In the genomic region with DNA sequence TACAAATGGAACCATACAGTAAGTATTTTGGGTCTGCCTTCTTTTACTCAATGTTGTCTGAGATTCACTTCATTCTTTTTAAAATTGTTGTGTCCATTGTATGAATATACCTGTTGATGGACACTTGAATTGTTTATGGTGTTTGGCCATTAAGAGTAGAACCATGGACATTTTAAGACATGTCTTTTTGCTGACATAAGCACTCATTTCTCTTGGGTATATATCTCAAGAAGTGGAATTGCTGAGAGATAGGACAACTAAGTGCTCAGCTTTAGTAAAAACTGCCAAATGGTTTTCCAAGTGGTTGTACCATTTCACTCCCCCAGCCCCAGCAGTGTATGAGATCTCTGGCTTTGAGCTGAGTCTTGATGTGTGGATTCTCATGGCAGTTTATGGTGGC, we compare ENCODE assay signal across 26 cellular contexts. TPM values are rescaled to one million over a fixed set of nuclear protein-coding genes. Genes with fewer than 3 reads are reported as not detected.
DNase-seq lines count a peak whose midpoint lies in the region; ATAC-seq, FAIRE-seq and TF ChIP-seq lines count a peak whose summit lies in the region.
"Had no signal": no experiment of that assay in that cellular context is flagged by ENCODE, and none has a peak within 500 bp of the region (broad histone marks: within the 10 kb centered on the region; RNA-seq: fewer than 3 reads in every experiment).

No MANE protein-coding gene starts in this region.

- no peaks in the 10 kb centered on the region for H3K4me1 ChIP-seq in HepG2 (ENCODE audit: insufficient read depth, low read length)
- H3K4me1 ChIP-seq in right lobe of liver = peaks cover 0 to 25% (median 12%) of the 10 kb centered on the region in 4 donors
- peaks cover 64% of the 10 kb centered on the region for H3K4me1 ChIP-seq in Karpas-422 (ENCODE audit: low read length)
- H3K4me1 ChIP-seq: BE2C, BLaER1 had no signal

- H3K4me3 Mint-ChIP-seq in activated CD4-positive, alpha-beta memory T cell treated with anti-CD3 and anti-CD28 coated beads, Interleukin-2, amount 10 ng/mL, durations not matched to agents 7 days and 5 days = no peak overlapping the region
- H3K4me3 Mint-ChIP-seq: CD14-positive monocyte; CD4-positive, alpha-beta memory T cell; CD4-positive, CD25-positive, alpha-beta regulatory T cell; CD8-positive, alpha-beta memory T cell had no signal

- ATAC-seq in HepG2 (no peak), right lobe of liver (no peak)
- ATAC-seq: GM12878 had no signal

- peaks cover 12% of the 10 kb centered on the region for H3K9me3 Mint-ChIP-seq in activated CD4-positive, alpha-beta memory T cell treated with anti-CD3 and anti-CD28 coated beads, Interleukin-2, amount 10 ng/mL, durations not matched to agents 7 days and 5 days

- intact Hi-C loops in HepG2 (cut with micrococcal nuclease; ENCODE audit: unreplicated experiment) = no loop called here
- intact Hi-C loops in right lobe of liver (cut with DNase I) = no loop called here

- H3K27ac Mint-ChIP-seq in activated CD4-positive, alpha-beta memory T cell treated with anti-CD3 and anti-CD28 coated beads, Interleukin-2, amount 10 ng/mL, durations not matched to agents 7 days and 5 days = no peak overlapping the region
- H3K27ac Mint-ChIP-seq: CD14-positive monocyte had no signal

- TF ChIP-seq RAD21 in HepG2 (CRISPR knock-in tag; IDR thresholded peaks at IDR 0.05) = no peak

- TF ChIP-seq CTCF in HepG2 (CRISPR knock-in tag; IDR thresholded peaks at IDR 0.05) (no peak), right lobe of liver (IDR thresholded peaks at IDR 0.05) (no peak)

- peaks cover 4 to 13% of the 10 kb centered on the region in 2 experiments; a peak in 3 of 5 replicates for H3K36me3 ChIP-seq in HepG2 (replicated peaks in 1 of 2; ENCODE audit: control insufficient read depth in 1 of 2, insufficient read depth in 2 of 2, low read length in 2 of 2)
- peaks cover 0 to 7% (median 2%) of the 10 kb centered on the region in 4 donors for H3K36me3 ChIP-seq in right lobe of liver
- H3K36me3 ChIP-seq in Karpas-422 (ENCODE audit: insufficient read depth, low read length) = peaks cover 47% of the 10 kb centered on the region
- H3K36me3 ChIP-seq: BE2C had no signal

- H4K20me1 ChIP-seq in HepG2 (ENCODE audit: insufficient read depth, low read length) (no peaks in the 10 kb centered on the region), Karpas-422 (ENCODE audit: insufficient read depth, low read depth, low read length) (peaks cover 4% of the 10 kb centered on the region; the same call in 1 of the 2 replicates)
- H4K20me1 ChIP-seq: BLaER1 had no signal

- H3K79me2 ChIP-seq in HepG2 (ENCODE audit: insufficient read depth, low read length) (no peaks in the 10 kb centered on the region), Karpas-422 (ENCODE audit: low read length) (peaks cover 26% of the 10 kb centered on the region)

- H3K4me3 ChIP-seq in HepG2 (replicated peaks in 1 of 3; ENCODE audit: insufficient read depth in 1 of 3, low read depth in 2 of 3, low read length in 3 of 3) (no peak overlapping the region), right lobe of liver (no peak overlapping the region), Karpas-422 (ENCODE audit: low read length) (no peak overlapping the region)
- H3K4me3 ChIP-seq: BLaER1, GM12878 had no signal

- H3K4me1 Mint-ChIP-seq in activated CD4-positive, alpha-beta memory T cell treated with anti-CD3 and anti-CD28 coated beads, Interleukin-2, amount 10 ng/mL, durations not matched to agents 7 days and 5 days = peaks cover 3% of the 10 kb centered on the region
- H3K4me1 Mint-ChIP-seq: CD14-positive monocyte; CD4-positive, CD25-positive, alpha-beta regulatory T cell; CD8-positive, alpha-beta memory T cell had no signal

- no peaks in the 10 kb centered on the region for H3K27me3 ChIP-seq in HepG2 (ENCODE audit: control insufficient read depth in 1 of 2, insufficient read depth in 2 of 2, low read length in 2 of 2)
- H3K27me3 ChIP-seq in right lobe of liver = no peaks in the 10 kb centered on the region
- H3K27me3 ChIP-seq in Karpas-422 (ENCODE audit: low read length) = no peaks in the 10 kb centered on the region
- H3K27me3 ChIP-seq: BE2C, BLaER1 had no signal

- no peak overlapping the region for H3K27ac ChIP-seq in HepG2 (ENCODE audit: extremely low read length, insufficient read depth, low read length)
- no peak overlapping the region for H3K27ac ChIP-seq in right lobe of liver
- H3K27ac ChIP-seq in Karpas-422 (ENCODE audit: low read length) = peak overlapping the region; percentile 96
- H3K27ac ChIP-seq: 22Rv1, BLaER1 had no signal

- CTCF ChIA-PET in HepG2 (lab: Yijun Ruan, JAX; ENCODE audit: low intra/inter-chr PET ratio, low total read pairs) = no interaction called here
- CTCF ChIA-PET in activated CD4-positive, alpha-beta memory T cell treated with anti-CD3 and anti-CD28 coated beads, Interleukin-2, amount 10 ng/mL, durations not matched to agents 7 days and 5 days (lab: Charles Lee) = no interaction called here

- peaks cover 27% of the 10 kb centered on the region for H3K36me3 Mint-ChIP-seq in activated CD4-positive, alpha-beta memory T cell treated with anti-CD3 and anti-CD28 coated beads, Interleukin-2, amount 10 ng/mL, durations not matched to agents 7 days and 5 days (ENCODE audit: low read depth)

- POLR2A ChIA-PET in HepG2 (lab: Yijun Ruan, JAX) = no interaction called here
- POLR2A ChIA-PET in activated CD4-positive, alpha-beta memory T cell treated with anti-CD3 and anti-CD28 coated beads, Interleukin-2, amount 10 ng/mL, durations not matched to agents 7 days and 5 days (lab: Charles Lee) = no interaction called here

- H3K9ac ChIP-seq in HepG2 (ENCODE audit: insufficient read depth, low read depth, low read length) = no peak overlapping the region
- no peak overlapping the region for H3K9ac ChIP-seq in Karpas-422 (ENCODE audit: low read length)
- H3K9ac ChIP-seq: BLaER1 had no signal

- no peaks in the 10 kb centered on the region for H3K9me2 ChIP-seq in Karpas-422 (replicated peaks; ENCODE audit: insufficient read depth, low read length)

- H3K4me2 ChIP-seq in HepG2 (ENCODE audit: low read depth, low read length) = no peak overlapping the region
- no peak overlapping the region for H3K4me2 ChIP-seq in Karpas-422 (ENCODE audit: low read depth, low read length, poor library complexity, severe bottlenecking)
- H3K4me2 ChIP-seq: BLaER1 had no signal

- FAIRE-seq in HepG2 (lab: Jason Lieb, UNC) = no peak
- peak; percentile 61 for FAIRE-seq in urothelium cell line (lab: Jason Lieb, UNC)
- FAIRE-seq: GM12878, GM12892, GM18507 had no signal

- TF ChIP-seq POLR2A in HepG2 (IDR thresholded peaks at IDR 0.05; ENCODE audit: insufficient read depth in 1 of 2, low read depth in 2 of 2, low read length in 2 of 2) (no peak), right lobe of liver (IDR thresholded peaks at IDR 0.05) (no peak)

- H2AFZ ChIP-seq in HepG2 (ENCODE audit: low read length) (no peak overlapping the region), Karpas-422 (ENCODE audit: low read length) (no peak overlapping the region)

- TF ChIP-seq EP300 in HepG2 (IDR thresholded peaks at IDR 0.05; ENCODE audit: low read depth in 2 of 2, low read length in 2 of 2) (no peak), HepG2 (CRISPR knock-in tag; IDR thresholded peaks at IDR 0.05; ENCODE audit: borderline replicate concordance) (no peak)

- in situ Hi-C loops in HepG2 (cut with HindIII; ENCODE audit: extremely low pct_ligation_motif_present, low pct_unique_long_range_greater_than_20kb) = loop anchor here (10.0 kb wide), 1 partner anchor 113 kb away; no protein-coding TSS in a partner anchor

- no peaks in the 10 kb centered on the region for H3K27me3 Mint-ChIP-seq in activated CD4-positive, alpha-beta memory T cell treated with anti-CD3 and anti-CD28 coated beads, Interleukin-2, amount 10 ng/mL, durations not matched to agents 7 days and 5 days
- H3K27me3 Mint-ChIP-seq: CD4-positive, alpha-beta memory T cell; CD4-positive, CD25-positive, alpha-beta regulatory T cell had no signal

- no peak for DNase-seq in HepG2 (ENCODE audit: low spot score)
- no peak for DNase-seq in right lobe of liver
- no peak for DNase-seq in Karpas-422
- DNase-seq in urothelium cell line (ENCODE audit: low spot score) = no peak
- DNase-seq in NCI-H82 (lab: John Stamatoyannopoulos, UW) = no peak
- DNase-seq in activated CD4-positive, alpha-beta memory T cell treated with anti-CD3 and anti-CD28 coated beads, Interleukin-2, amount 10 ng/mL, durations not matched to agents 7 days and 5 days = no peak
- DNase-seq: ACHN; BE2C; C1 segment of cervical spinal cord; CD4-positive, alpha-beta memory T cell; CD4-positive, CD25-positive, alpha-beta regulatory T cell; CD8-positive, alpha-beta memory T cell; COR-L47; DMS 273 treated with DMSO at 0.1 percent for 48 hours; DMS153; DMS53; DMS79; DND-41; EL; GDM1 had no signal

- no TSS peak for BruUV-seq in HepG2 (replicated peaks; lab: Mats Ljungman, UMichigan)

- H3K9me3 ChIP-seq in HepG2 (ENCODE audit: low read length) (no peaks in the 10 kb centered on the region), right lobe of liver (no peaks in the 10 kb centered on the region), Karpas-422 (ENCODE audit: low read length) (no peaks in the 10 kb centered on the region)
- H3K9me3 ChIP-seq: BE2C, BLaER1 had no signal

RNA-seq across cellular contexts. Expression of a gene that starts 28.2 kb away (rescaled TPM):
- 9.9 and 12.4 TPM in 2 replicates for total RNA-seq in HepG2 (2016; rRNA removed; fragmentation: Illumina TruSeq; extraction: Trizol)
- 7.4 and 8.0 TPM in 2 replicates for total RNA-seq in HepG2 (2016; cell fraction: cytosol; rRNA removed; fragmentation: Illumina TruSeq; extraction: Trizol; ENCODE audit: low read depth)
- total RNA-seq in HepG2 (2016; cell fraction: insoluble cytoplasmic fraction; rRNA removed; fragmentation: Illumina TruSeq; extraction: Trizol) = 9.0 and 12.9 TPM in 2 replicates
- 16.3 and 18.9 TPM in 2 replicates for total RNA-seq in HepG2 (2016; cell fraction: membrane; rRNA removed; fragmentation: Illumina TruSeq; extraction: Trizol)
- 6.7 and 8.1 TPM in 2 replicates for total RNA-seq in HepG2 (2016; cell fraction: nucleus; rRNA removed; fragmentation: Illumina TruSeq; extraction: Trizol)
- polyA plus RNA-seq in HepG2 (2011; rRNA removed) = 10.5 and 12.1 TPM in 2 replicates
- polyA plus RNA-seq in HepG2 (2011; cell fraction: cytosol; rRNA removed) = 9.6 and 13.2 TPM in 2 replicates
- 6.6 and 8.5 TPM in 2 replicates for polyA plus RNA-seq in HepG2 (2011; cell fraction: nucleus; rRNA removed)
- 4.6 and 5.9 TPM in 2 replicates for polyA plus RNA-seq in HepG2 (2012)
- 8.9 and 9.9 TPM in 2 replicates for polyA plus RNA-seq in HepG2 (2016; cell fraction: cytosol; fragmentation: Illumina TruSeq; extraction: Trizol; ENCODE audit: low read depth)
- 9.0 and 11.6 TPM in 2 replicates for polyA plus RNA-seq in HepG2 (2016; cell fraction: insoluble cytoplasmic fraction; fragmentation: Illumina TruSeq; extraction: Trizol; ENCODE audit: low read depth)
- polyA plus RNA-seq in HepG2 (2016; cell fraction: membrane; fragmentation: Illumina TruSeq; extraction: Trizol; ENCODE audit: low read depth) = 17.5 and 18.5 TPM in 2 replicates
- 13.6 and 15.1 TPM in 2 replicates for polyA plus RNA-seq in HepG2 (2016; cell fraction: nucleus; fragmentation: Illumina TruSeq; extraction: Trizol; ENCODE audit: insufficient read depth, low read depth)
- polyA minus RNA-seq in HepG2 (2011; rRNA and poly(A)+ RNA removed; ENCODE audit: low replicate concordance) = 13.6 and 22.5 TPM in 2 replicates
- polyA minus RNA-seq in HepG2 (2011; cell fraction: cytosol; rRNA and poly(A)+ RNA removed) = 4.5 and 4.6 TPM in 2 replicates
- 2.3 and 2.6 TPM in 2 replicates for polyA minus RNA-seq in HepG2 (2011; cell fraction: nucleus; rRNA and poly(A)+ RNA removed)
- total RNA-seq in right lobe of liver = 1 to 10 TPM; 4.8 to 9.2 (median 6.0) TPM
- 59.3 and 70.7 TPM in 2 replicates for total RNA-seq in Karpas-422 (2014; rRNA removed; shearing (Covaris generic); ENCODE audit: low replicate concordance)
- total RNA-seq in activated CD4-positive, alpha-beta memory T cell treated with anti-CD3 and anti-CD28 coated beads, Interleukin-2, amount 10 ng/mL, durations not matched to agents 7 days and 5 days = 1 to 10 TPM; 6.4 to 7.8 TPM
